In genomic region chr19:56134655-56134922, GRCh38 we compare ENCODE assay signal across 29 cellular contexts. TPM values are rescaled to one million over a fixed set of nuclear protein-coding genes. Genes with fewer than 3 reads are reported as not detected.
DNase-seq lines count a peak whose midpoint lies in the region; ATAC-seq, FAIRE-seq and TF ChIP-seq lines count a peak whose summit lies in the region.
"Had no signal": no experiment of that assay in that cellular context is flagged by ENCODE, and none has a peak within 500 bp of the region (broad histone marks: within the 10 kb centered on the region; RNA-seq: fewer than 3 reads in every experiment).

No MANE protein-coding gene starts in this region.

- H3K4me2 ChIP-seq in SK-N-SH = no peak overlapping the region
- no peak overlapping the region for H3K4me2 ChIP-seq in K562 (ENCODE audit: insufficient read depth, low read length)

- no peak overlapping the region for H3K9ac ChIP-seq in SK-N-SH
- H3K9ac ChIP-seq in K562 (ENCODE audit: insufficient read depth in 1 of 2, low read depth in 2 of 2, low read length in 2 of 2) = no peak overlapping the region; a peak in 1 of 4 replicates

- no peaks in the 10 kb centered on the region for H3F3A ChIP-seq in SK-N-SH (replicated peaks; ENCODE audit: insufficient read depth)

- H3K27ac ChIP-seq in SK-N-SH (ENCODE audit: low read depth in 2 of 2, low read length in 1 of 2) (no peak overlapping the region; a peak in 1 of 4 replicates), K562 (ENCODE audit: extremely low read depth, low read depth, low read length) (no peak overlapping the region), upper lobe of right lung (peak overlapping the region; percentile 63)
- H3K27ac ChIP-seq: coronary artery, PC-9, prostate gland, thoracic aorta had no signal

- BruUV-seq in K562 (replicated peaks; lab: Mats Ljungman, UMichigan) = no TSS peak

- CTCF ChIA-PET in SK-N-SH (lab: Yijun Ruan, JAX) (interaction anchor here (1.0 to 4.4 kb wide), 4 partner anchors 10 to 68 kb away, joined by 3 to 12 read pairs (median 3); no protein-coding TSS in a partner anchor), K562 (lab: Yijun Ruan, JAX; ENCODE audit: low intra/inter-chr PET ratio) (no interaction called here)

- H3K27me3 ChIP-seq in SK-N-SH (ENCODE audit: insufficient read depth) (no peaks in the 10 kb centered on the region), K562 (ENCODE audit: control insufficient read depth in 2 of 2, insufficient read depth in 2 of 2, low read length in 2 of 2) (no peaks in the 10 kb centered on the region), upper lobe of right lung (no peaks in the 10 kb centered on the region)
- H3K27me3 ChIP-seq: BE2C had no signal

- no peak for TF ChIP-seq POLR2A in K562 (conservative IDR thresholded peaks at IDR 0.05)

- H3K9me3 ChIP-seq in SK-N-SH = no peaks in the 10 kb centered on the region
- H3K9me3 ChIP-seq in K562 (replicated peaks; ENCODE audit: control insufficient read depth, insufficient read depth, low read depth, low read length) = no peaks in the 10 kb centered on the region
- H3K9me3 ChIP-seq in mucosa of descending colon = no peaks in the 10 kb centered on the region
- no peaks in the 10 kb centered on the region for H3K9me3 ChIP-seq in upper lobe of right lung
- H3K9me3 ChIP-seq: BE2C, prostate gland, thoracic aorta had no signal

- ATAC-seq in SK-N-SH treated with all-trans-retinoic acid at 6 μM for 48 hours (no peak), K562 (no peak), mucosa of descending colon (peak; percentile 75), upper lobe of right lung (no peak)
- ATAC-seq: activated CD4-positive, alpha-beta T cell treated with anti-CD3 and anti-CD28 coated beads for 36 hours; activated T-cell treated with anti-CD3 and anti-CD28 coated beads, Interleukin-2, amount 50 U/mL, for 4 hours; natural killer cell treated with Interleukin-12 subunit alpha and Interleukin-12 subunit beta and Interleukin-15 and Interleukin-18, amount 100 ng/mL, for 72 hours had no signal

- in situ Hi-C loops in K562 (cut with MboI) = loop anchor here (25.0 kb wide), 1 partner anchor 972 kb away; the partner anchor contains the start of genes DNAAF3 and TNNI3

- intact Hi-C loops in K562 (cut with micrococcal nuclease) (no loop called here), mucosa of descending colon (cut with DNase I, micrococcal nuclease) (no loop called here), upper lobe of right lung (cut with DNase I) (no loop called here)

- H3K4me3 ChIP-seq in SK-N-SH (ENCODE audit: low read depth in 2 of 2, low read length in 1 of 2) (no peak overlapping the region), K562 (no peak overlapping the region), mucosa of descending colon (no peak overlapping the region), upper lobe of right lung (no peak overlapping the region)
- H3K4me3 ChIP-seq: coronary artery, PC-9, prostate gland, thoracic aorta had no signal

- H3K4me1 ChIP-seq in SK-N-SH (ENCODE audit: control insufficient read depth in 1 of 2, insufficient read depth in 2 of 2, low read depth in 1 of 2, low read length in 1 of 2) = peaks cover 0 to 9% of the 10 kb centered on the region in 2 experiments; a peak in 2 of 4 replicates
- peaks cover 4 to 8% of the 10 kb centered on the region in 2 experiments; a peak in 4 of 5 replicates for H3K4me1 ChIP-seq in K562 (replicated peaks in 1 of 2; ENCODE audit: control insufficient read depth in 2 of 2, insufficient read depth in 2 of 2, low read length in 2 of 2)
- peaks cover 13% of the 10 kb centered on the region for H3K4me1 ChIP-seq in mucosa of descending colon (ENCODE audit: low read depth)
- peaks cover 6% of the 10 kb centered on the region for H3K4me1 ChIP-seq in upper lobe of right lung

- 76% methylated on average over 5 of the region's 5 CpGs for WGBS in SK-N-SH (ENCODE audit: low lambda C conversion rate)
- WGBS in K562 (ENCODE audit: insufficient coverage, low coverage, missing lambda C conversion rate) = 51% methylated on average over 5 of the region's 5 CpGs

- H3K36me3 ChIP-seq in SK-N-SH (replicated peaks in 1 of 2; ENCODE audit: control insufficient read depth in 1 of 2, insufficient read depth in 2 of 2, low read length in 1 of 2) (no peaks in the 10 kb centered on the region), K562 (ENCODE audit: control insufficient read depth, insufficient read depth, low read length) (no peaks in the 10 kb centered on the region), mucosa of descending colon (ENCODE audit: low read depth) (no peaks in the 10 kb centered on the region), upper lobe of right lung (no peaks in the 10 kb centered on the region)
- H3K36me3 ChIP-seq: BE2C, prostate gland, thoracic aorta had no signal

- TF ChIP-seq CTCF in SK-N-SH (IDR thresholded peaks at IDR 0.05) (no peak), K562 (IDR thresholded peaks at IDR 0.05 in 2 of 3, conservative IDR thresholded peaks at IDR 0.05 in 1 of 3; ENCODE audit: insufficient read depth in 2 of 3, low read depth in 1 of 3, low read length in 3 of 3) (no peak), mucosa of descending colon (IDR thresholded peaks at IDR 0.05) (no peak), upper lobe of right lung (IDR thresholded peaks at IDR 0.05) (no peak)

- H3K79me2 ChIP-seq in SK-N-SH (ENCODE audit: insufficient read depth) (no peaks in the 10 kb centered on the region), K562 (ENCODE audit: control insufficient read depth, insufficient read depth, low read length) (peaks cover under 1% of the 10 kb centered on the region; the same call in 2 of the 3 replicates)

- no peaks in the 10 kb centered on the region for H3K9me1 ChIP-seq in K562 (ENCODE audit: control insufficient read depth, insufficient read depth, low read length)

- no peak overlapping the region for H2AFZ ChIP-seq in SK-N-SH (ENCODE audit: low read depth)
- no peak overlapping the region; the same call in 1 of the 2 replicates for H2AFZ ChIP-seq in K562 (ENCODE audit: low read depth, low read length)
- H2AFZ ChIP-seq: PC-9 had no signal

- no peak for DNase-seq in SK-N-SH
- no peak for DNase-seq in K562 (ENCODE audit: extremely low read depth in 1 of 4, low spot score in 3 of 4)
- DNase-seq in mucosa of descending colon = no peak
- DNase-seq in upper lobe of right lung = no peak
- DNase-seq in stimulated activated CD4-positive, alpha-beta T cell treated with anti-CD3 and anti-CD28 coated beads, Interleukin-2, amount 100 ng/mL, for 48 hours = no peak
- no peak for DNase-seq in COR-L47 (lab: John Stamatoyannopoulos, UW)
- DNase-seq in stimulated activated CD4-positive, alpha-beta T cell treated with anti-CD3 and anti-CD28 coated beads, Interleukin-4, amount 100 ng/mL, for 1 hour = no peak
- DNase-seq: 8988T; activated CD4-positive, alpha-beta T cell treated with anti-CD3 and anti-CD28 coated beads for 36 hours; activated CD8-positive, alpha-beta memory T cell treated with anti-CD3 and anti-CD28 coated beads for 24 hours; activated naive CD4-positive, alpha-beta T cell treated with Interleukin-2 at 50 U/mL for 16 hours; activated T-cell treated with anti-CD3 and anti-CD28 coated beads, Interleukin-2, amount 50 U/mL, for 4 hours; amniotic stem cell; Calu3; kidney; NCI-H187; NCI-H82; SIG-M5; stimulated activated CD4-positive, alpha-beta T cell treated with anti-CD3 and anti-CD28 coated beads, Interleukin-1b, Interleukin-23, amount 100 ng/mL, for 48 hours; stimulated activated naive CD4-positive, alpha-beta T cell had no signal

- no peak for FAIRE-seq in K562 (lab: Jason Lieb, UNC)
- FAIRE-seq: kidney had no signal

- no peak for TF ChIP-seq RAD21 in SK-N-SH (IDR thresholded peaks at IDR 0.05; ENCODE audit: low read length)
- TF ChIP-seq RAD21 in K562 (CRISPR knock-in tag; conservative IDR thresholded peaks at IDR 0.05 in 1 of 2, IDR thresholded peaks at IDR 0.05 in 1 of 2) = no peak

- POLR2A ChIA-PET in SK-N-SH (lab: Yijun Ruan, JAX) = no interaction called here
- POLR2A ChIA-PET in K562 (lab: Yijun Ruan, JAX) = interaction anchor here (0.6 to 1.3 kb wide), 2 partner anchors 9 to 23 kb away, joined by 3 to 5 read pairs; no protein-coding TSS in a partner anchor

- no peaks in the 10 kb centered on the region for H4K20me1 ChIP-seq in SK-N-SH (ENCODE audit: insufficient read depth)
- H4K20me1 ChIP-seq in K562 (replicated peaks; ENCODE audit: control insufficient read depth, insufficient read depth, low read length) = no peaks in the 10 kb centered on the region

- TF ChIP-seq EP300 in SK-N-SH (IDR thresholded peaks at IDR 0.05; ENCODE audit: borderline replicate concordance in 1 of 2, low read depth in 1 of 2, low read length in 1 of 2) = no peak
- no peak for TF ChIP-seq EP300 in K562 (IDR thresholded peaks at IDR 0.05; ENCODE audit: low read length)

- no peaks in the 10 kb centered on the region for H3K9me2 ChIP-seq in SK-N-SH

RNA-seq across cellular contexts. Expression of gene ZNF444, which starts 6.5 kb away (rescaled TPM):
- 21.8 and 23.2 TPM in 2 replicates for polyA plus RNA-seq in SK-N-SH (2012; rRNA removed)
- polyA plus RNA-seq in SK-N-SH (2012; cell fraction: cytosol; rRNA removed) = 9.6 and 13.9 TPM in 2 replicates
- polyA plus RNA-seq in SK-N-SH (2012; cell fraction: nucleus; rRNA removed) = 68.1 and 90.5 TPM in 2 replicates
- 10.3 and 22.0 TPM in 2 replicates for total RNA-seq in K562 (2011; cell fraction: chromatin; rRNA removed; ENCODE audit: low replicate concordance)
- total RNA-seq in K562 (2011; cell fraction: nucleolus; rRNA removed) = 14.7 and 18.6 TPM in 2 replicates
- total RNA-seq in K562 (2011; cell fraction: nucleoplasm; rRNA removed) = 13.4 and 17.9 TPM in 2 replicates
- 20.0 and 20.8 TPM in 2 replicates for total RNA-seq in K562 (2014; rRNA removed)
- total RNA-seq in K562 (2014; rRNA removed; fragmentation: Illumina TruSeq; extraction: Trizol) = 2.0 and 2.8 TPM in 2 replicates
- 6.9 and 7.0 TPM in 2 replicates for total RNA-seq in K562 (2015; rRNA removed; fragmentation: Illumina TruSeq; extraction: Trizol)
- 38.8 and 40.0 TPM in 2 replicates for total RNA-seq in K562 (2021)
- polyA plus RNA-seq in K562 (2011; rRNA removed) = 6.1 and 7.4 TPM in 2 replicates
- polyA plus RNA-seq in K562 (2011; cell fraction: cytosol; rRNA removed) = 14.2 and 42.2 TPM in 2 replicates
- polyA plus RNA-seq in K562 (2011; cell fraction: nucleus; rRNA removed) = 10.7 and 21.0 TPM in 2 replicates
- 17.4 and 18.2 TPM in 2 replicates for polyA plus RNA-seq in K562 (2012)
- polyA plus RNA-seq in K562 (2014; fragmentation: Illumina TruSeq; extraction: Trizol) = 7.7 and 10.6 TPM in 2 replicates
- under 1 TPM; 0.39 to 0.49 TPM for polyA plus RNA-seq in K562 (2014; fragmentation: Nextera tagmentation; extraction: Ambion mirVana)
- polyA plus RNA-seq in K562 (2014; rRNA removed) = 24.3 and 28.4 TPM in 2 replicates
- 2.2 and 4.2 TPM in 2 replicates for polyA minus RNA-seq in K562 (2011; rRNA and poly(A)+ RNA removed)
- 8.6 and 9.5 TPM in 2 replicates for polyA minus RNA-seq in K562 (2011; cell fraction: cytosol; rRNA and poly(A)+ RNA removed)
- polyA minus RNA-seq in K562 (2011; cell fraction: nucleus; rRNA and poly(A)+ RNA removed) = 2.8 and 3.4 TPM in 2 replicates
- total RNA-seq in mucosa of descending colon = 10 to 100 TPM; 28.2 to 48.3 (median 29.6) TPM
- total RNA-seq in upper lobe of right lung = 37.3 TPM

RNA-seq across cellular contexts. Expression of gene ZNF787, which starts 13.5 kb away (rescaled TPM):
- polyA plus RNA-seq in SK-N-SH (2012; rRNA removed) (14.3 and 16.0 TPM in 2 replicates), K562 (2011; rRNA removed) (7.3 and 10.9 TPM in 2 replicates), K562 (2014; fragmentation: Illumina TruSeq; extraction: Trizol) (6.9 and 20.9 TPM in 2 replicates), K562 (2014; fragmentation: Nextera tagmentation; extraction: Ambion mirVana) (under 1 TPM; 0.45 to 0.53 TPM), K562 (2014; rRNA removed) (51.1 and 54.4 TPM in 2 replicates)
- 5.9 and 10.5 TPM in 2 replicates for polyA plus RNA-seq in SK-N-SH (2012; cell fraction: cytosol; rRNA removed)
- polyA plus RNA-seq in SK-N-SH (2012; cell fraction: nucleus; rRNA removed) = 23.9 and 26.9 TPM in 2 replicates
- total RNA-seq in K562 (2011; cell fraction: chromatin; rRNA removed; ENCODE audit: low replicate concordance) = 17.6 and 47.4 TPM in 2 replicates
- 27.8 and 29.1 TPM in 2 replicates for total RNA-seq in K562 (2011; cell fraction: nucleolus; rRNA removed)
- 19.5 and 20.7 TPM in 2 replicates for total RNA-seq in K562 (2011; cell fraction: nucleoplasm; rRNA removed)
- total RNA-seq in K562 (2014; rRNA removed) (77.6 and 84.0 TPM in 2 replicates), K562 (2014; rRNA removed; fragmentation: Illumina TruSeq; extraction: Trizol) (5.3 and 5.7 TPM in 2 replicates), K562 (2015; rRNA removed; fragmentation: Illumina TruSeq; extraction: Trizol) (26.1 and 30.6 TPM in 2 replicates), K562 (2021) (65.9 and 73.8 TPM in 2 replicates), mucosa of descending colon (10 to 100 TPM; 49.1 to 61.2 (median 56.1) TPM), upper lobe of right lung (40.7 TPM)
- 11.1 and 55.5 TPM in 2 replicates for polyA plus RNA-seq in K562 (2011; cell fraction: cytosol; rRNA removed)
- 10.4 and 17.2 TPM in 2 replicates for polyA plus RNA-seq in K562 (2011; cell fraction: nucleus; rRNA removed)
- 35.3 and 37.8 TPM in 2 replicates for polyA plus RNA-seq in K562 (2012)
- polyA minus RNA-seq in K562 (2011; rRNA and poly(A)+ RNA removed) = 1.8 and 3.2 TPM in 2 replicates
- polyA minus RNA-seq in K562 (2011; cell fraction: cytosol; rRNA and poly(A)+ RNA removed) = 20.8 and 30.9 TPM in 2 replicates
- 6.3 and 6.7 TPM in 2 replicates for polyA minus RNA-seq in K562 (2011; cell fraction: nucleus; rRNA and poly(A)+ RNA removed)

RNA-seq across cellular contexts. Expression of gene GALP, which starts 41.2 kb away (rescaled TPM):
- polyA plus RNA-seq in SK-N-SH (2012; rRNA removed) (not detected in 2 replicates), K562 (2011; rRNA removed) (not detected in 2 replicates), K562 (2014; fragmentation: Illumina TruSeq; extraction: Trizol) (not detected in 2 replicates), K562 (2014; fragmentation: Nextera tagmentation; extraction: Ambion mirVana) (not detected), K562 (2014; rRNA removed) (not detected in 2 replicates)
- not detected in 2 replicates for polyA plus RNA-seq in SK-N-SH (2012; cell fraction: cytosol; rRNA removed)
- not detected in 2 replicates for polyA plus RNA-seq in SK-N-SH (2012; cell fraction: nucleus; rRNA removed)
- total RNA-seq in K562 (2011; cell fraction: chromatin; rRNA removed; ENCODE audit: low replicate concordance) = not detected in 2 replicates
- total RNA-seq in K562 (2011; cell fraction: nucleolus; rRNA removed) = not detected in 2 replicates
- total RNA-seq in K562 (2011; cell fraction: nucleoplasm; rRNA removed) = not detected in 2 replicates
- total RNA-seq in K562 (2014; rRNA removed) (not detected in 2 replicates), K562 (2014; rRNA removed; fragmentation: Illumina TruSeq; extraction: Trizol) (not detected in 2 replicates), K562 (2015; rRNA removed; fragmentation: Illumina TruSeq; extraction: Trizol) (not detected in 2 replicates), K562 (2021) (not detected in 2 replicates), mucosa of descending colon (not detected), upper lobe of right lung (not detected)
- polyA plus RNA-seq in K562 (2011; cell fraction: cytosol; rRNA removed) = not detected in 2 replicates
- polyA plus RNA-seq in K562 (2011; cell fraction: nucleus; rRNA removed) = not detected in 2 replicates
- not detected in 2 replicates for polyA plus RNA-seq in K562 (2012)
- polyA minus RNA-seq in K562 (2011; rRNA and poly(A)+ RNA removed) = not detected in 2 replicates
- polyA minus RNA-seq in K562 (2011; cell fraction: cytosol; rRNA and poly(A)+ RNA removed) = not detected in 2 replicates
- not detected in 2 replicates for polyA minus RNA-seq in K562 (2011; cell fraction: nucleus; rRNA and poly(A)+ RNA removed)
- total RNA-seq: activated CD4-positive, alpha-beta T cell treated with anti-CD3 and anti-CD28 coated beads for 36 hours; activated T-cell treated with anti-CD3 and anti-CD28 coated beads, Interleukin-2, amount 50 U/mL, for 4 hours; Calu3; kidney; natural killer cell treated with Interleukin-12 subunit alpha and Interleukin-12 subunit beta and Interleukin-15 and Interleukin-18, amount 100 ng/mL, for 72 hours; PC-9; prostate gland; skeletal muscle tissue; T-helper 1 cell treated with Interleukin-12 subunit alpha and Interleukin-12 subunit beta and Interleukin-4 antibody, amounts not matched to agents 30 ng/mL and 1 ng/mL, for 36 hours; thoracic aorta had no signal
